In the genomic region with DNA sequence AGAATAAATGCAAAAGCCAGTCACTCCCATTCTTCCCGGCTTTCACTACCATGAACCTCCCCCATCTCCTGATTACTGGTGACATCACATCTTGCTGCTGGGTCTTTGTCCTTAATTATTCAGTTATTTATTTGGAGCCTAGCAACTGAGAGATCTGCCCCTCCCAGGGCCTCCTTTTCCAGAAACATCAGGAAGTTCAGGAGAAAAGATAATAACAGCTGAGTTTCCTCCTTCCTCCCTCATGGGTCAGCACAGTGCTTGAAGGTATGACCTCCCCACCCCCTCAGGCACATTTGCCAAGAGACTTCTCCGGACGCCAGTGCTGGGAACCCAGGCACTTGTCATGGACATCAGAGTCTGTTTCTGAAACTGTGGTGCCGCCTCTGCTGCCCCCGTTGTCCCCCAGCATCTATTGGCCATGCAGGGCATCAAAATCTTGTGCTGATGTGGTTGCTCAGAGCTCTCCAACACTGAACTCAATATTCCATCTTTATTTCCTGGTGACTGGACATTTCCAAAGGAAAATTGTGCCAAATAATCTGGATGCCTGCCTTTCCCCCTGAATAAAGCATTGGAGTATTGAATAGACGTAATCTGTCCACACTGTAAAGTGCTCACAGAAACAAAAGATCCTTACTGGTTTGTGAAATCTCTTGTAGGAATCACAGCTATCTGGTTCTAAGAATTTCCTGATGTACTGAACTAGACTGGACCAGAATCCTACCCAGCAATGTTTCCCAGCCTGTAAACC, we compare ENCODE assay signal across 2 cellular contexts.
TF ChIP-seq lines count a peak whose summit lies in the region.

No MANE protein-coding gene starts in this region.

TF ChIP-seq in GM23338, 12 proteins besides CTCF, POLR2A, EP300 and RAD21 (continues in another document):
- TF ChIP-seq JUNB (IDR thresholded peaks at IDR 0.05; ENCODE audit: unreplicated experiment) (no peak), ZNF331 (CRISPR knock-in tag; IDR thresholded peaks at IDR 0.05; ENCODE audit: low read depth) (no peak), EZH2 (IDR thresholded peaks at IDR 0.05; ENCODE audit: low read depth, unreplicated experiment) (no peak), EZH2phosphoT487 (IDR thresholded peaks at IDR 0.05; ENCODE audit: unreplicated experiment) (no peak), ZNF114 (CRISPR knock-in tag; IDR thresholded peaks at IDR 0.05) (no peak), NANOG (IDR thresholded peaks at IDR 0.05; ENCODE audit: borderline replicate concordance) (no peak), STAT1 (IDR thresholded peaks at IDR 0.05; ENCODE audit: unreplicated experiment) (no peak), POLR2AphosphoS5 (IDR thresholded peaks at IDR 0.05; ENCODE audit: low read depth) (no peak), CREB1 (CRISPR knock-in tag; IDR thresholded peaks at IDR 0.05; ENCODE audit: low read depth) (no peak)
- TF ChIP-seq, protein P1, sequence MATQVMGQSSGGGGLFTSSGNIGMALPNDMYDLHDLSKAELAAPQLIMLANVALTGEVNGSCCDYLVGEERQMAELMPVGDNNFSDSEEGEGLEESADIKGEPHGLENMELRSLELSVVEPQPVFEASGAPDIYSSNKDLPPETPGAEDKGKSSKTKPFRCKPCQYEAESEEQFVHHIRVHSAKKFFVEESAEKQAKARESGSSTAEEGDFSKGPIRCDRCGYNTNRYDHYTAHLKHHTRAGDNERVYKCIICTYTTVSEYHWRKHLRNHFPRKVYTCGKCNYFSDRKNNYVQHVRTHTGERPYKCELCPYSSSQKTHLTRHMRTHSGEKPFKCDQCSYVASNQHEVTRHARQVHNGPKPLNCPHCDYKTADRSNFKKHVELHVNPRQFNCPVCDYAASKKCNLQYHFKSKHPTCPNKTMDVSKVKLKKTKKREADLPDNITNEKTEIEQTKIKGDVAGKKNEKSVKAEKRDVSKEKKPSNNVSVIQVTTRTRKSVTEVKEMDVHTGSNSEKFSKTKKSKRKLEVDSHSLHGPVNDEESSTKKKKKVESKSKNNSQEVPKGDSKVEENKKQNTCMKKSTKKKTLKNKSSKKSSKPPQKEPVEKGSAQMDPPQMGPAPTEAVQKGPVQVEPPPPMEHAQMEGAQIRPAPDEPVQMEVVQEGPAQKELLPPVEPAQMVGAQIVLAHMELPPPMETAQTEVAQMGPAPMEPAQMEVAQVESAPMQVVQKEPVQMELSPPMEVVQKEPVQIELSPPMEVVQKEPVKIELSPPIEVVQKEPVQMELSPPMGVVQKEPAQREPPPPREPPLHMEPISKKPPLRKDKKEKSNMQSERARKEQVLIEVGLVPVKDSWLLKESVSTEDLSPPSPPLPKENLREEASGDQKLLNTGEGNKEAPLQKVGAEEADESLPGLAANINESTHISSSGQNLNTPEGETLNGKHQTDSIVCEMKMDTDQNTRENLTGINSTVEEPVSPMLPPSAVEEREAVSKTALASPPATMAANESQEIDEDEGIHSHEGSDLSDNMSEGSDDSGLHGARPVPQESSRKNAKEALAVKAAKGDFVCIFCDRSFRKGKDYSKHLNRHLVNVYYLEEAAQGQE (IDR thresholded peaks at IDR 0.05; ENCODE audit: unreplicated experiment), result no peak
- TF ChIP-seq, protein P2, sequence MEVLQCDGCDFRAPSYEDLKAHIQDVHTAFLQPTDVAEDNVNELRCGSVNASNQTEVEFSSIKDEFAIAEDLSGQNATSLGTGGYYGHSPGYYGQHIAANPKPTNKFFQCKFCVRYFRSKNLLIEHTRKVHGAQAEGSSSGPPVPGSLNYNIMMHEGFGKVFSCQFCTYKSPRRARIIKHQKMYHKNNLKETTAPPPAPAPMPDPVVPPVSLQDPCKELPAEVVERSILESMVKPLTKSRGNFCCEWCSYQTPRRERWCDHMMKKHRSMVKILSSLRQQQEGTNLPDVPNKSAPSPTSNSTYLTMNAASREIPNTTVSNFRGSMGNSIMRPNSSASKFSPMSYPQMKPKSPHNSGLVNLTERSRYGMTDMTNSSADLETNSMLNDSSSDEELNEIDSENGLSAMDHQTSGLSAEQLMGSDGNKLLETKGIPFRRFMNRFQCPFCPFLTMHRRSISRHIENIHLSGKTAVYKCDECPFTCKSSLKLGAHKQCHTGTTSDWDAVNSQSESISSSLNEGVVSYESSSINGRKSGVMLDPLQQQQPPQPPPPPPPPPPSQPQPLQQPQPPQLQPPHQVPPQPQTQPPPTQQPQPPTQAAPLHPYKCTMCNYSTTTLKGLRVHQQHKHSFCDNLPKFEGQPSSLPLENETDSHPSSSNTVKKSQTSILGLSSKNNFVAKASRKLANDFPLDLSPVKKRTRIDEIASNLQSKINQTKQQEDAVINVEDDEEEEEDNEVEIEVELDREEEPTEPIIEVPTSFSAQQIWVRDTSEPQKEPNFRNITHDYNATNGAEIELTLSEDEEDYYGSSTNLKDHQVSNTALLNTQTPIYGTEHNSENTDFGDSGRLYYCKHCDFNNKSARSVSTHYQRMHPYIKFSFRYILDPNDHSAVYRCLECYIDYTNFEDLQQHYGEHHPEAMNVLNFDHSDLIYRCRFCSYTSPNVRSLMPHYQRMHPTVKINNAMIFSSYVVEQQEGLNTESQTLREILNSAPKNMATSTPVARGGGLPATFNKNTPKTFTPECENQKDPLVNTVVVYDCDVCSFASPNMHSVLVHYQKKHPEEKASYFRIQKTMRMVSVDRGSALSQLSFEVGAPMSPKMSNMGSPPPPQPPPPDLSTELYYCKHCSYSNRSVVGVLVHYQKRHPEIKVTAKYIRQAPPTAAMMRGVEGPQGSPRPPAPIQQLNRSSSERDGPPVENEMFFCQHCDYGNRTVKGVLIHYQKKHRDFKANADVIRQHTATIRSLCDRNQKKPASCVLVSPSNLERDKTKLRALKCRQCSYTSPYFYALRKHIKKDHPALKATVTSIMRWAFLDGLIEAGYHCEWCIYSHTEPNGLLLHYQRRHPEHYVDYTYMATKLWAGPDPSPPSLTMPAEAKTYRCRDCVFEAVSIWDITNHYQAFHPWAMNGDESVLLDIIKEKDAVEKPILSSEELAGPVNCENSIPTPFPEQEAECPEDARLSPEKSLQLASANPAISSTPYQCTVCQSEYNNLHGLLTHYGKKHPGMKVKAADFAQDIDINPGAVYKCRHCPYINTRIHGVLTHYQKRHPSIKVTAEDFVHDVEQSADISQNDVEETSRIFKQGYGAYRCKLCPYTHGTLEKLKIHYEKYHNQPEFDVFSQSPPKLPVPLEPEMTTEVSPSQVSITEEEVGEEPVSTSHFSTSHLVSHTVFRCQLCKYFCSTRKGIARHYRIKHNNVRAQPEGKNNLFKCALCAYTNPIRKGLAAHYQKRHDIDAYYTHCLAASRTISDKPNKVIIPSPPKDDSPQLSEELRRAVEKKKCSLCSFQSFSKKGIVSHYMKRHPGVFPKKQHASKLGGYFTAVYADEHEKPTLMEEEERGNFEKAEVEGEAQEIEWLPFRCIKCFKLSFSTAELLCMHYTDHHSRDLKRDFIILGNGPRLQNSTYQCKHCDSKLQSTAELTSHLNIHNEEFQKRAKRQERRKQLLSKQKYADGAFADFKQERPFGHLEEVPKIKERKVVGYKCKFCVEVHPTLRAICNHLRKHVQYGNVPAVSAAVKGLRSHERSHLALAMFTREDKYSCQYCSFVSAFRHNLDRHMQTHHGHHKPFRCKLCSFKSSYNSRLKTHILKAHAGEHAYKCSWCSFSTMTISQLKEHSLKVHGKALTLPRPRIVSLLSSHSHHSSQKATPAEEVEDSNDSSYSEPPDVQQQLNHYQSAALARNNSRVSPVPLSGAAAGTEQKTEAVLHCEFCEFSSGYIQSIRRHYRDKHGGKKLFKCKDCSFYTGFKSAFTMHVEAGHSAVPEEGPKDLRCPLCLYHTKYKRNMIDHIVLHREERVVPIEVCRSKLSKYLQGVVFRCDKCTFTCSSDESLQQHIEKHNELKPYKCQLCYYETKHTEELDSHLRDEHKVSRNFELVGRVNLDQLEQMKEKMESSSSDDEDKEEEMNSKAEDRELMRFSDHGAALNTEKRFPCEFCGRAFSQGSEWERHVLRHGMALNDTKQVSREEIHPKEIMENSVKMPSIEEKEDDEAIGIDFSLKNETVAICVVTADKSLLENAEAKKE (CRISPR knock-in tag; IDR thresholded peaks at IDR 0.05), result no peak

TF ChIP-seq in H1, 55 proteins besides CTCF, POLR2A, EP300 and RAD21:
- no peak for TF ChIP-seq YY1 (IDR thresholded peaks at IDR 0.05; ENCODE audit: low read depth, low read length)
- no peak for TF ChIP-seq SP1 (IDR thresholded peaks at IDR 0.05; ENCODE audit: low read depth, low read length)
- TF ChIP-seq HDAC6 (IDR thresholded peaks at IDR 0.05; ENCODE audit: low read depth, low read length), result no peak
- no peak for TF ChIP-seq CTBP2 (IDR thresholded peaks at IDR 0.05; ENCODE audit: borderline replicate concordance, insufficient read depth, insufficient read length, low read length)
- no peak for TF ChIP-seq KDM4A (IDR thresholded peaks at IDR 0.05; ENCODE audit: low read depth, low read length, severe bottlenecking)
- TF ChIP-seq SIRT6 (IDR thresholded peaks at IDR 0.05; ENCODE audit: low read length), result no peak
